ENCODE assay signal across 31 cellular contexts in genomic region chr10:51606829-51607228, GRCh38.
"Had no signal": no experiment of that assay in that cellular context is flagged by ENCODE, and none has a peak within 500 bp of the region (broad histone marks: within the 10 kb centered on the region; RNA-seq: fewer than 3 reads in every experiment).

No MANE protein-coding gene starts in this region.

- H3K4me2 ChIP-seq: SK-N-SH had no signal

- H3K27me3 Mint-ChIP-seq: activated CD4-positive, alpha-beta T cell treated with anti-CD3 and anti-CD28 coated beads, Interleukin-2, amount 10 ng/mL, durations not matched to agents 24 days and 14 days; activated CD8-positive, alpha-beta T cell treated with anti-CD3 and anti-CD28 coated beads for 36 hours; activated naive CD8-positive, alpha-beta T cell treated with anti-CD3 and anti-CD28 coated beads for 36 hours; activated T-helper 17 cell treated with anti-CD3 and anti-CD28 coated beads, Interleukin-2, amount 50 U/mL, for 72 hours had no signal

- H3K27me3 ChIP-seq: cardiac muscle cell, Peyer's patch, SJSA1 had no signal

- H3K4me1 ChIP-seq: Peyer's patch, SJSA1 had no signal

- H3K36me3 Mint-ChIP-seq: activated naive CD8-positive, alpha-beta T cell treated with anti-CD3 and anti-CD28 coated beads for 36 hours had no signal

- H3K9ac ChIP-seq: SK-N-SH had no signal

- H3K27ac Mint-ChIP-seq: activated CD4-positive, alpha-beta T cell treated with anti-CD3 and anti-CD28 coated beads, Interleukin-2, amount 10 ng/mL, durations not matched to agents 24 days and 14 days; activated CD8-positive, alpha-beta T cell treated with anti-CD3 and anti-CD28 coated beads for 36 hours; activated naive CD8-positive, alpha-beta T cell treated with anti-CD3 and anti-CD28 coated beads for 36 hours; activated T-cell treated with anti-CD3 and anti-CD28 coated beads, Interleukin-2, amount 50 U/mL, for 72 hours; activated T-helper 17 cell treated with anti-CD3 and anti-CD28 coated beads, Interleukin-2, amount 50 U/mL, for 72 hours; T-helper 1 cell treated with Interleukin-12 subunit alpha and Interleukin-12 subunit beta and Interleukin-4 antibody, amounts not matched to agents 30 μg/mL and 1 μg/mL, for 36 hours; T-helper 2 cell treated with Interferon-gamma antibody and Interleukin-4, amounts not matched to agents 5 μg/mL and 100 μg/mL, for 36 hours had no signal

- FAIRE-seq: TTC549 had no signal

- H3K27ac ChIP-seq: cardiac muscle cell, Peyer's patch, SJSA1 had no signal

- H3K4me3 Mint-ChIP-seq: activated CD4-positive, alpha-beta T cell treated with anti-CD3 and anti-CD28 coated beads, Interleukin-2, amount 10 ng/mL, durations not matched to agents 24 days and 14 days; activated CD8-positive, alpha-beta T cell treated with anti-CD3 and anti-CD28 coated beads for 36 hours; activated naive CD8-positive, alpha-beta T cell treated with anti-CD3 and anti-CD28 coated beads for 36 hours; activated T-cell treated with anti-CD3 and anti-CD28 coated beads, Interleukin-2, amount 50 U/mL, for 72 hours; activated T-helper 17 cell treated with anti-CD3 and anti-CD28 coated beads, Interleukin-2, amount 50 U/mL, for 72 hours; T-helper 1 cell treated with Interleukin-12 subunit alpha and Interleukin-12 subunit beta and Interleukin-4 antibody, amounts not matched to agents 30 μg/mL and 1 μg/mL, for 36 hours; T-helper 2 cell treated with Interferon-gamma antibody and Interleukin-4, amounts not matched to agents 5 μg/mL and 100 μg/mL, for 36 hours had no signal

- H3K4me3 ChIP-seq: cardiac muscle cell, Peyer's patch, SJSA1 had no signal

- ATAC-seq: activated CD8-positive, alpha-beta T cell treated with anti-CD3 and anti-CD28 coated beads for 36 hours; activated T-cell treated with anti-CD3 and anti-CD28 coated beads, Interleukin-2, amount 50 U/mL, for 72 hours; activated T-helper 17 cell treated with anti-CD3 and anti-CD28 coated beads, Interleukin-2, amount 50 U/mL, for 72 hours; PC-3 had no signal

- H3K9me3 ChIP-seq: Peyer's patch, SJSA1, SK-N-SH had no signal

- H3K9me3 Mint-ChIP-seq: activated CD4-positive, alpha-beta T cell treated with anti-CD3 and anti-CD28 coated beads, Interleukin-2, amount 10 ng/mL, durations not matched to agents 24 days and 14 days; activated CD8-positive, alpha-beta T cell treated with anti-CD3 and anti-CD28 coated beads for 36 hours; activated naive CD8-positive, alpha-beta T cell treated with anti-CD3 and anti-CD28 coated beads for 36 hours; activated T-cell treated with anti-CD3 and anti-CD28 coated beads, Interleukin-2, amount 50 U/mL, for 72 hours; activated T-helper 17 cell treated with anti-CD3 and anti-CD28 coated beads, Interleukin-2, amount 50 U/mL, for 72 hours; T-helper 1 cell treated with Interleukin-12 subunit alpha and Interleukin-12 subunit beta and Interleukin-4 antibody, amounts not matched to agents 30 μg/mL and 1 μg/mL, for 36 hours; T-helper 2 cell treated with Interferon-gamma antibody and Interleukin-4, amounts not matched to agents 5 μg/mL and 100 μg/mL, for 36 hours had no signal

- H3K36me3 ChIP-seq: cardiac muscle cell, Peyer's patch, SJSA1 had no signal

- DNase-seq: activated CD4-positive, alpha-beta T cell treated with anti-CD3 and anti-CD28 coated beads, Interleukin-2, amount 10 ng/mL, durations not matched to agents 24 days and 14 days; activated CD4-positive, alpha-beta T cell treated with anti-CD3 and anti-CD28 coated beads, Interleukin-2, amount 50 U/mL, for 4 hours; activated CD8-positive, alpha-beta T cell treated with anti-CD3 and anti-CD28 coated beads for 36 hours; activated effector memory CD4-positive, alpha-beta T cell treated with anti-CD3 and anti-CD28 coated beads, Interleukin-2, amount 50 U/mL, for 16 hours; activated naive CD4-positive, alpha-beta T cell; activated naive CD4-positive, alpha-beta T cell treated with anti-CD3 and anti-CD28 coated beads, Interleukin-2, amount 50 U/mL, for 16 hours; activated naive CD8-positive, alpha-beta T cell treated with anti-CD3 and anti-CD28 coated beads for 36 hours; activated T-cell treated with anti-CD3 and anti-CD28 coated beads, Interleukin-2, amount 50 U/mL, for 1 hour; activated T-cell treated with anti-CD3 and anti-CD28 coated beads, Interleukin-2, amount 50 U/mL, for 72 hours; amniotic stem cell; aorta; Karpas-422; NCI-H1105; NCI-H1436; NCI-H1694; NCI-H2029; NCI-H510A; NCI-H526; NCI-H748 treated with DMSO at 0.1 percent for 48 hours; NK-92 treated with Interleukin-12 subunit alpha and Interleukin-12 subunit beta, amount 100 ng/mL, for 24 hours; PC-3; Peyer's patch; RPMI8226; SHP77 treated with DMSO at 0.1 percent for 48 hours; SK-N-SH had no signal

- H3K9me2 ChIP-seq: SK-N-SH had no signal

- H3K4me1 Mint-ChIP-seq: activated CD4-positive, alpha-beta T cell treated with anti-CD3 and anti-CD28 coated beads, Interleukin-2, amount 10 ng/mL, durations not matched to agents 24 days and 14 days; activated naive CD8-positive, alpha-beta T cell treated with anti-CD3 and anti-CD28 coated beads for 36 hours; activated T-helper 17 cell treated with anti-CD3 and anti-CD28 coated beads, Interleukin-2, amount 50 U/mL, for 72 hours had no signal
